ENCODE assay signal across 18 cellular contexts in genomic region chr4:168812806-168813205, GRCh38.
DNase-seq lines count a peak whose midpoint lies in the region; ATAC-seq and TF ChIP-seq lines count a peak whose summit lies in the region.
"Had no signal": no experiment of that assay in that cellular context is flagged by ENCODE, and none has a peak within 500 bp of the region (broad histone marks: within the 10 kb centered on the region; RNA-seq: fewer than 3 reads in every experiment).

No MANE protein-coding gene starts in this region.

- H3K27ac ChIP-seq in SJSA1 (peak overlapping the region; percentile 67), epithelial cell of prostate (peak overlapping the region; percentile 76), tibial artery (peak overlapping the region; percentile 76 to 88)
- no peak overlapping the region for H3K27ac ChIP-seq in CD8-positive, alpha-beta memory T cell (ENCODE audit: low read depth, low read length)
- H3K27ac ChIP-seq: neutrophil had no signal

- H3K9me3 Mint-ChIP-seq in neural crest cell = peaks cover 2% of the 10 kb centered on the region
- H3K9me3 Mint-ChIP-seq in CD8-positive, alpha-beta memory T cell = no peaks in the 10 kb centered on the region
- H3K9me3 Mint-ChIP-seq: activated naive CD4-positive, alpha-beta T cell treated with anti-CD3 and anti-CD28 coated beads for 36 hours had no signal

- H3K4me3 ChIP-seq in SJSA1 = no peak overlapping the region
- H3K4me3 ChIP-seq in tibial artery = no peak overlapping the region
- no peak overlapping the region for H3K4me3 ChIP-seq in CD8-positive, alpha-beta memory T cell (ENCODE audit: low read length)
- H3K4me3 ChIP-seq: K562 had no signal

- H3K4me3 Mint-ChIP-seq in neural crest cell = no peak overlapping the region
- H3K4me3 Mint-ChIP-seq in CD8-positive, alpha-beta memory T cell = no peak overlapping the region
- H3K4me3 Mint-ChIP-seq: activated naive CD4-positive, alpha-beta T cell treated with anti-CD3 and anti-CD28 coated beads for 36 hours had no signal

- H3K36me3 ChIP-seq in SJSA1 (no peaks in the 10 kb centered on the region), tibial artery (no peaks in the 10 kb centered on the region)
- H3K36me3 ChIP-seq in CD8-positive, alpha-beta memory T cell (ENCODE audit: insufficient read depth, low read length) = no peaks in the 10 kb centered on the region
- H3K36me3 ChIP-seq: neutrophil had no signal

- H3K27me3 ChIP-seq in SJSA1 (replicated peaks) = no peaks in the 10 kb centered on the region
- H3K27me3 ChIP-seq in tibial artery = no peaks in the 10 kb centered on the region
- peaks cover 7% of the 10 kb centered on the region for H3K27me3 ChIP-seq in CD8-positive, alpha-beta memory T cell (ENCODE audit: insufficient read depth, low read length, poor library complexity, severe bottlenecking)

- H3K4me1 ChIP-seq in SJSA1 (replicated peaks) (peaks cover 63% of the 10 kb centered on the region), tibial artery (peaks cover 0 to 64% (median 47%) of the 10 kb centered on the region in 4 donors)
- H3K4me1 ChIP-seq in CD8-positive, alpha-beta memory T cell (ENCODE audit: insufficient read depth, low read length) = no peaks in the 10 kb centered on the region

- H3K27ac Mint-ChIP-seq in neural crest cell (ENCODE audit: unreplicated experiment) = peak overlapping the region; percentile 2
- no peak overlapping the region for H3K27ac Mint-ChIP-seq in CD8-positive, alpha-beta memory T cell
- H3K27ac Mint-ChIP-seq: activated naive CD4-positive, alpha-beta T cell treated with anti-CD3 and anti-CD28 coated beads for 36 hours had no signal

- no peaks in the 10 kb centered on the region for H3K27me3 Mint-ChIP-seq in neural crest cell (ENCODE audit: low read depth)
- peaks cover 4 to 45% of the 10 kb centered on the region in 2 donors for H3K27me3 Mint-ChIP-seq in CD8-positive, alpha-beta memory T cell

- CTCF ChIA-PET in CD8-positive, alpha-beta memory T cell (lab: Charles Lee) = no interaction called here

- intact Hi-C loops in tibial artery (cut with DNase I; ENCODE audit: low total_unique reads) = no loop called here

- ATAC-seq in GM21423 (IDR thresholded peaks at IDR 0.05; ENCODE audit: unreplicated experiment) = no peak
- ATAC-seq: HCT116, K562 had no signal

- H3K9me3 ChIP-seq in SJSA1 (replicated peaks) (no peaks in the 10 kb centered on the region), tibial artery (no peaks in the 10 kb centered on the region)
- no peaks in the 10 kb centered on the region for H3K9me3 ChIP-seq in CD8-positive, alpha-beta memory T cell (ENCODE audit: low read length)
- H3K9me3 ChIP-seq: neutrophil had no signal

- no peaks in the 10 kb centered on the region for H3K36me3 Mint-ChIP-seq in neural crest cell (ENCODE audit: low read depth)
- no peaks in the 10 kb centered on the region for H3K36me3 Mint-ChIP-seq in CD8-positive, alpha-beta memory T cell

- POLR2A ChIA-PET in CD8-positive, alpha-beta memory T cell (lab: Charles Lee) = no interaction called here

- peak; percentile 70 to 77 for DNase-seq in SJSA1 (ENCODE audit: low read depth in 1 of 2, low spot score in 2 of 2)
- no peak for DNase-seq in epithelial cell of prostate (ENCODE audit: low read depth, low spot score)
- DNase-seq in neural crest cell (ENCODE audit: low read depth, low spot score) = no peak
- no peak for DNase-seq in tibial artery
- no peak for DNase-seq in HPDE6-E6E7 (ENCODE audit: extremely low spot score)
- DNase-seq in CD8-positive, alpha-beta memory T cell = no peak
- DNase-seq: activated CD4-positive, CD25-positive, alpha-beta regulatory T cell; activated CD8-positive, alpha-beta memory T cell treated with anti-CD3 and anti-CD28 coated beads, Interleukin-2, amount 50 U/mL, for 4 hours; activated naive CD4-positive, alpha-beta T cell treated with anti-CD3 and anti-CD28 coated beads for 36 hours; C1 segment of cervical spinal cord; central memory CD4-positive, alpha-beta T cell; DMS79; stimulated activated CD4-positive, alpha-beta T cell treated with anti-CD3 and anti-CD28 coated beads, Interleukin-15, amount 100 ng/mL, for 24 hours; T-helper 1 cell had no signal

- TF ChIP-seq CTCF in neural crest cell (conservative IDR thresholded peaks at IDR 0.05) = no peak
- no peak for TF ChIP-seq CTCF in tibial artery (IDR thresholded peaks at IDR 0.05)

- H3K4me1 Mint-ChIP-seq in neural crest cell = peaks cover 55% of the 10 kb centered on the region
- H3K4me1 Mint-ChIP-seq in CD8-positive, alpha-beta memory T cell = peaks cover 0 to 10% (median 5%) of the 10 kb centered on the region in 3 donors

Comparison
In these comparisons a context has a peak if more than half of its experiments do, and no peak if none do; other contexts are left out.
1. DNase-seq: peak in SJSA1 (2 of 2); none in epithelial cell of prostate (single experiment), neural crest cell (single experiment), tibial artery (0 of 2), HPDE6-E6E7 (single experiment) and CD8-positive, alpha-beta memory T cell (0 of 5).